ENCODE assay signal across 8 cellular contexts in the genomic region with DNA sequence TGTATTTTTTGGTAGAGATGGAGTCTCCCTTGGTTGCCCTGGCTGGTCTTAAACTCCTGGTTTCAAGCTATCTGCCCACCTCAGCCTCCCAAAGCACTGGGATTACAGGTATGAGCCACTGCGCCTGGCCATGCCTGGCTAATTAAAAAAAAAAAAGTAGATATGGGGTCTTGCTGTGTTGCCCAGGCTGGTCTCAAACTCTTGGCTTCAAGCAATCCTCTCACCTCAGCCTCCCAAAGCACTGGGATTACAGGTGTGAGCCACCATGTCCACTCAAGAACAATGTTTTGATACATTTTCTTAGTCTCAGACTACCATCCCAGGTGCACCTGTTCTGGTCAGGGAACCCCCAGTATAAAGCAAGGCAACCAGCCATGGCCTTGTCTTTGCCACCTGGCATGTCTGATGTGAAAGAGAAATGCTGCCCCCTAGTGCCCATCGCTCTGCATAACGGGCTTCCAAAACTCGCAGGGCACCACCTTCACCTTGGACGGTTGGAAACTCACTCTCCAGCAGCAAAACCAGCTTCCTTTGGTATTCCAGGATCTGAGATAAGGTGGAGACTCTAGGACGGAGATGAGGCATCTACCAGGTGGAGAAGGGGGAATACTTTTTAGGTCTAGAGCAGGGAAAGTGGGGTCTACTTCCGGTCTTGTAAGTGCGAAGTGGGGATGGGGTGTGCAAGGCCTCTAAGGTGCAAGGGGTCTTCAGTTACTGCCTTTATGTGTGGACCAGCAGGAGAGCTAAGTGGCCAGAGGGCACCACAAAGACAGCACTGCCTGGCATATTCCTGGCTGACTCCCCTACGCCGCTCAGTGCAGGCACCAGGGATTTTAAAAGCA. TPM values are rescaled to one million over a fixed set of nuclear protein-coding genes. Genes with fewer than 3 reads are reported as not detected.
DNase-seq lines count a peak whose midpoint lies in the region; ATAC-seq and TF ChIP-seq lines count a peak whose summit lies in the region.

No MANE protein-coding gene starts in this region.

- H3K36me3 Mint-ChIP-seq in naive thymus-derived CD4-positive, alpha-beta T cell = peaks cover 0 to 4% (median 0%) of the 10 kb centered on the region in 5 donors

- TF ChIP-seq CTCF in AG10803 (conservative IDR thresholded peaks at IDR 0.05; ENCODE audit: low read length) (peak; percentile 88), OCI-LY1 (IDR thresholded peaks at IDR 0.05; ENCODE audit: low read length) (peak; percentile 65), esophagus muscularis mucosa (IDR thresholded peaks at IDR 0.05) (peak; percentile 87 to 92 (median 92))

- H3K4me1 Mint-ChIP-seq in naive thymus-derived CD4-positive, alpha-beta T cell = peaks cover 0 to 11% (median 9%) of the 10 kb centered on the region in 7 donors

- ATAC-seq in GM18867 (IDR thresholded peaks at IDR 0.05; ENCODE audit: unreplicated experiment) = peak; percentile 76
- peak; percentile 73 for ATAC-seq in HG03520 (IDR thresholded peaks at IDR 0.05; ENCODE audit: unreplicated experiment)
- peak; percentile 83 for ATAC-seq in naive thymus-derived CD4-positive, alpha-beta T cell

- TF ChIP-seq EP300 in esophagus muscularis mucosa (IDR thresholded peaks at IDR 0.05) = no peak

- peaks cover 0 to 3% (median 0%) of the 10 kb centered on the region in 5 donors for H3K27me3 Mint-ChIP-seq in naive thymus-derived CD4-positive, alpha-beta T cell

- H3F3A ChIP-seq in OCI-LY1 (ENCODE audit: insufficient read depth, low read length) = no peaks in the 10 kb centered on the region

- no peak overlapping the region for H3K9ac ChIP-seq in OCI-LY1 (ENCODE audit: low read length)

- H4K20me1 ChIP-seq in OCI-LY1 (ENCODE audit: insufficient read depth, low read length) = no peaks in the 10 kb centered on the region

- H3K4me1 ChIP-seq in OCI-LY1 (ENCODE audit: insufficient read depth, low read length, severe bottlenecking) (no peaks in the 10 kb centered on the region), esophagus muscularis mucosa (peaks cover 6 to 18% (median 14%) of the 10 kb centered on the region in 4 donors)
- H3K4me1 ChIP-seq in naive thymus-derived CD4-positive, alpha-beta T cell (ENCODE audit: control insufficient read depth in 2 of 2, insufficient read depth in 2 of 2, low read length in 2 of 2) = no peaks in the 10 kb centered on the region

- DNase-seq in AG10803 (ENCODE audit: low read depth) (peak; percentile 69), activated T-cell treated with anti-CD3 and anti-CD28 coated beads for 24 hours (ENCODE audit: low read depth) (peak; percentile 70), esophagus muscularis mucosa (ENCODE audit: extremely low spot score) (peak; percentile 95)
- DNase-seq in naive thymus-derived CD4-positive, alpha-beta T cell = peak; percentile 48 to 74 (median 67)
- peak; percentile 53 to 77 (median 60) for DNase-seq in stimulated activated naive CD4-positive, alpha-beta T cell (lab: John Stamatoyannopoulos, UW)

- H3K36me3 ChIP-seq in OCI-LY1 (ENCODE audit: insufficient read depth, low read length) (no peaks in the 10 kb centered on the region), esophagus muscularis mucosa (peaks cover 0 to 5% (median 0%) of the 10 kb centered on the region in 4 donors)
- H3K36me3 ChIP-seq in naive thymus-derived CD4-positive, alpha-beta T cell (ENCODE audit: control insufficient read depth in 2 of 3, insufficient read depth in 3 of 3, low read length in 3 of 3) = no peaks in the 10 kb centered on the region

- intact Hi-C loops in esophagus muscularis mucosa (cut with DNase I) = loop anchor here (5.0 kb wide), 2 partner anchors 55 to 225 kb away; no protein-coding TSS in a partner anchor
- intact Hi-C loops in naive thymus-derived CD4-positive, alpha-beta T cell (cut with micrococcal nuclease) = loop anchor here (1.0 to 5.0 kb wide), 9 partner anchors 17 to 795 kb away; a partner anchor contains a TSS

- H3K79me2 ChIP-seq in OCI-LY1 (ENCODE audit: insufficient read depth, low read length) = no peaks in the 10 kb centered on the region

- no peaks in the 10 kb centered on the region for H3K27me3 ChIP-seq in OCI-LY1 (ENCODE audit: insufficient read depth, low read length)
- H3K27me3 ChIP-seq in esophagus muscularis mucosa = no peaks in the 10 kb centered on the region
- no peaks in the 10 kb centered on the region for H3K27me3 ChIP-seq in naive thymus-derived CD4-positive, alpha-beta T cell (ENCODE audit: control insufficient read depth in 2 of 2, insufficient read depth in 2 of 2, low read length in 2 of 2)

- H3K9me3 Mint-ChIP-seq in naive thymus-derived CD4-positive, alpha-beta T cell = peaks cover 0 to 15% (median 0%) of the 10 kb centered on the region in 11 donors

- H3K27ac ChIP-seq in OCI-LY1 (ENCODE audit: low read depth, low read length, poor library complexity, severe bottlenecking) (no peak overlapping the region), esophagus muscularis mucosa (replicated peaks in 1 of 4) (no peak overlapping the region)
- no peak overlapping the region for H3K27ac ChIP-seq in naive thymus-derived CD4-positive, alpha-beta T cell (ENCODE audit: low read depth, low read length)

- TF ChIP-seq POLR2A in esophagus muscularis mucosa (IDR thresholded peaks at IDR 0.05; ENCODE audit: low read depth) = no peak

- no peaks in the 10 kb centered on the region for H3K9me2 ChIP-seq in OCI-LY1 (ENCODE audit: low read depth, low read length)

- no peak overlapping the region for H2AFZ ChIP-seq in OCI-LY1 (ENCODE audit: low read length)

- H3K27ac Mint-ChIP-seq in naive thymus-derived CD4-positive, alpha-beta T cell = peak overlapping the region in 1 of 9 donors; percentile 67

- no peak overlapping the region for H3K4me3 ChIP-seq in AG10803 (ENCODE audit: low read length)
- no peak overlapping the region for H3K4me3 ChIP-seq in OCI-LY1 (ENCODE audit: low read depth, low read length, poor library complexity, severe bottlenecking)
- no peak overlapping the region for H3K4me3 ChIP-seq in esophagus muscularis mucosa
- H3K4me3 ChIP-seq in naive thymus-derived CD4-positive, alpha-beta T cell (ENCODE audit: low read length) = no peak overlapping the region

- WGBS in esophagus muscularis mucosa = 48% methylated on average over 9 of the region's 10 CpGs

- H3K4me3 Mint-ChIP-seq in naive thymus-derived CD4-positive, alpha-beta T cell = no peak overlapping the region

- H3K9me3 ChIP-seq in OCI-LY1 (ENCODE audit: low read length) = no peaks in the 10 kb centered on the region
- peaks cover 0 to 8% (median 3%) of the 10 kb centered on the region in 4 donors for H3K9me3 ChIP-seq in esophagus muscularis mucosa
- H3K9me3 ChIP-seq in naive thymus-derived CD4-positive, alpha-beta T cell (ENCODE audit: control insufficient read depth in 2 of 3, low read length in 3 of 3) = no peaks in the 10 kb centered on the region

- CTCF ChIA-PET in naive thymus-derived CD4-positive, alpha-beta T cell (lab: Charles Lee) = interaction anchor here (0.6 to 5.6 kb wide), 15 partner anchors 9 to 253 kb away, joined by 3 to 62 read pairs (median 4); no protein-coding TSS in a partner anchor

- POLR2A ChIA-PET in naive thymus-derived CD4-positive, alpha-beta T cell (lab: Charles Lee) = interaction anchor here (0.7 kb wide), 1 partner anchor 1084 kb away, joined by 3 read pairs; no protein-coding TSS in a partner anchor

- H3K4me2 ChIP-seq in OCI-LY1 (ENCODE audit: low read length) = no peak overlapping the region

RNA-seq across cellular contexts. Expression of a gene that starts 47.7 kb away (rescaled TPM):
- total RNA-seq in esophagus muscularis mucosa = 10 to 100 TPM; 37.8 to 71.3 (median 50.9) TPM
- total RNA-seq in naive thymus-derived CD4-positive, alpha-beta T cell = 10 to 100 TPM in 3 of 5 experiments, 1 to 10 TPM in 2; 8.6 to 27.2 (median 13.3) TPM
- polyA plus RNA-seq in naive thymus-derived CD4-positive, alpha-beta T cell = 1 to 10 TPM; 2.2 to 7.4 TPM
